ENCODE assay signal across 8 cellular contexts in genomic region chr9:121121582-121122087, GRCh38. TPM values are rescaled to one million over a fixed set of nuclear protein-coding genes. Genes with fewer than 3 reads are reported as not detected.
DNase-seq lines count a peak whose midpoint lies in the region; ATAC-seq and TF ChIP-seq lines count a peak whose summit lies in the region.

No MANE protein-coding gene starts in this region.

- peak overlapping the region; percentile 80 for H3K4me3 Mint-ChIP-seq in activated naive CD8-positive, alpha-beta T cell treated with anti-CD3 and anti-CD28 coated beads, Interleukin-2, amount 50 U/mL, for 24 hours

- no peaks in the 10 kb centered on the region for H3K9me3 Mint-ChIP-seq in activated naive CD8-positive, alpha-beta T cell treated with anti-CD3 and anti-CD28 coated beads, Interleukin-2, amount 50 U/mL, for 24 hours

- intact Hi-C loops in cardiac septum (cut with DNase I): loop anchor here (2.0 kb wide), 1 partner anchor 47 kb away; the partner anchor contains the start of gene CNTRL

- peak overlapping the region; percentile 86 for H3K27ac Mint-ChIP-seq in activated naive CD8-positive, alpha-beta T cell treated with anti-CD3 and anti-CD28 coated beads, Interleukin-2, amount 50 U/mL, for 24 hours

- H3K27ac ChIP-seq in SU-DHL-6 (ENCODE audit: low read depth, low read length) (peak overlapping the region; percentile 87), upper lobe of left lung (peak overlapping the region; percentile 29 to 76 (median 54))

- peak overlapping the region; percentile 98 for H3K4me2 ChIP-seq in SU-DHL-6 (ENCODE audit: low read depth, low read length, poor library complexity, severe bottlenecking)

- H3K27me3 ChIP-seq in SU-DHL-6 (ENCODE audit: low read length): no peaks in the 10 kb centered on the region
- no peaks in the 10 kb centered on the region for H3K27me3 ChIP-seq in upper lobe of left lung

- H3K4me1 ChIP-seq in upper lobe of left lung: peaks cover 7 to 15% (median 10%) of the 10 kb centered on the region in 4 donors

- H3K27me3 Mint-ChIP-seq in activated naive CD8-positive, alpha-beta T cell treated with anti-CD3 and anti-CD28 coated beads, Interleukin-2, amount 50 U/mL, for 24 hours: no peaks in the 10 kb centered on the region

- TF ChIP-seq POLR2A in upper lobe of left lung (IDR thresholded peaks at IDR 0.05): peak in 2 of 4 donors; percentile 51 to 65

- peaks cover 35% of the 10 kb centered on the region for H3K36me3 Mint-ChIP-seq in activated naive CD8-positive, alpha-beta T cell treated with anti-CD3 and anti-CD28 coated beads, Interleukin-2, amount 50 U/mL, for 24 hours (ENCODE audit: low read depth)

- H3K79me2 ChIP-seq in SU-DHL-6 (ENCODE audit: insufficient read depth, low read length): peaks cover 35% of the 10 kb centered on the region; the same call in 1 of the 2 replicates

- no peak for TF ChIP-seq EP300 in upper lobe of left lung (IDR thresholded peaks at IDR 0.05)

- peak; percentile 100 for ATAC-seq in activated naive CD8-positive, alpha-beta T cell treated with anti-CD3 and anti-CD28 coated beads, Interleukin-2, amount 50 U/mL, for 24 hours
- ATAC-seq in upper lobe of left lung (ENCODE audit: low FRiP score in 2 of 2): peak; percentile 100

- in situ Hi-C loops in G401 (cut with HindIII; ENCODE audit: low sequenced_read_pairs): no loop called here

- WGBS in upper lobe of left lung, 2 donors: 0 to 1% methylated on average over 17 of the region's 17 CpGs

- TF ChIP-seq CTCF in LNCaP clone FGC (IDR thresholded peaks at IDR 0.05; ENCODE audit: control insufficient read depth, extremely low read depth, insufficient read depth) (0 out of 2 replicates have a peak, but pooled peaks have one; percentile 1), SU-DHL-6 (IDR thresholded peaks at IDR 0.05; ENCODE audit: insufficient read depth, low read length, poor library complexity, severe bottlenecking) (no peak), upper lobe of left lung (IDR thresholded peaks at IDR 0.05) (peak; percentile 27 to 62 (median 50))

- H3K4me3 ChIP-seq in LNCaP clone FGC (ENCODE audit: low read depth, low read length) (peak overlapping the region; percentile 51), SU-DHL-6 (ENCODE audit: insufficient read depth, low read length, poor library complexity, severe bottlenecking) (peak overlapping the region; percentile 64), upper lobe of left lung (peak overlapping the region; percentile 34 to 50 (median 44))

- no peaks in the 10 kb centered on the region for H3K9me2 ChIP-seq in SU-DHL-6 (replicated peaks; ENCODE audit: insufficient read depth, low read length)

- H3K4me1 Mint-ChIP-seq in activated naive CD8-positive, alpha-beta T cell treated with anti-CD3 and anti-CD28 coated beads, Interleukin-2, amount 50 U/mL, for 24 hours: peaks cover 50% of the 10 kb centered on the region

- no peak overlapping the region for H2AFZ ChIP-seq in SU-DHL-6 (ENCODE audit: low read depth, low read length, severe bottlenecking)

- DNase-seq in G401 (ENCODE audit: low spot score) (peak; percentile 94), H4 (ENCODE audit: low spot score) (peak; percentile 96), LNCaP clone FGC (ENCODE audit: low read depth) (peak; percentile 90), cardiac septum (ENCODE audit: low spot score) (peak; percentile 99), pons (ENCODE audit: low spot score) (peak; percentile 96), upper lobe of left lung (peak; percentile 97 to 99)
- DNase-seq in activated naive CD8-positive, alpha-beta T cell treated with anti-CD3 and anti-CD28 coated beads, Interleukin-2, amount 50 U/mL, for 24 hours: peak; percentile 95

- peak overlapping the region; percentile 59 for H3K9ac ChIP-seq in SU-DHL-6 (ENCODE audit: low read length)

- H4K20me1 ChIP-seq in SU-DHL-6 (ENCODE audit: low read depth, low read length): no peaks in the 10 kb centered on the region

- peaks cover 50% of the 10 kb centered on the region for H3F3A ChIP-seq in SU-DHL-6 (ENCODE audit: insufficient read depth)

- no peaks in the 10 kb centered on the region for H3K9me3 ChIP-seq in SU-DHL-6 (ENCODE audit: insufficient read depth, low read length)
- H3K9me3 ChIP-seq in upper lobe of left lung: no peaks in the 10 kb centered on the region

- peaks cover 46% of the 10 kb centered on the region for H3K36me3 ChIP-seq in SU-DHL-6 (ENCODE audit: low read length)
- H3K36me3 ChIP-seq in upper lobe of left lung: peaks cover 0 to 14% (median 2%) of the 10 kb centered on the region in 4 donors

RNA-seq across cellular contexts. Expression of gene CNTRL, which starts 46.9 kb away (rescaled TPM):
- 4.4 and 9.6 TPM in 2 replicates for total RNA-seq in G401 (2014; rRNA removed; shearing (Covaris generic))
- total RNA-seq in H4 (2014; rRNA removed; shearing (Covaris generic)): 7.9 and 8.6 TPM in 2 replicates
- total RNA-seq in cardiac septum (4.2 TPM), upper lobe of left lung (10 to 100 TPM; 16.1 to 52.4 (median 20.4) TPM)

Comparison
In these comparisons a context has a peak if more than half of its experiments do, and no peak if none do; other contexts are left out.
1. Peak in every context shown above with its lines: DNase-seq, ATAC-seq, H3K4me3 ChIP-seq and H3K27ac ChIP-seq.